27 cellular contexts compared by ENCODE assay signal in the genomic region with DNA sequence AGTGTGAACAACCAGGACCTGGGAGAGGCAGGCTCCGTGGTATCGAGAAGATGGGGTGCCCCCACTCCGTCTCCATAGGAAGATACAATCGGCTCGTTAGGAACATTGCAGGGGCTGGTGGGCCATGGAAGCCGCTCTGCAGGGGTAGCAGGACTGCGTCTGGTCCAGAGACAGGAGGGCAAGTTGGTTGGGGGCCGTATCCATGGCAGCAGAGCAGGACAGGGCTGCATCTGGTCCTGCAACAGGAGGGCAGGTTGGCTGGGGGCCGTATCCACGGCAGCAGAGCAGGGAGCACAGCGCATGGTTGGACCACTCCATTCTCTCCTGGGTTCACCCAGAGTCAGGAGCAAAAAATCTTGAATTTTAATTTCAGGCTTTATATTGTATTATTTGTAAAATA.
"Had no signal": no experiment of that assay in that cellular context is flagged by ENCODE, and none has a peak within 500 bp of the region (broad histone marks: within the 10 kb centered on the region; RNA-seq: fewer than 3 reads in every experiment).

No MANE protein-coding gene starts in this region.

- H3K27ac ChIP-seq: heart right ventricle, hepatocyte, left ventricle myocardium inferior, neural progenitor cell, ovary, right atrium auricular region, skin epidermis, stomach, testis, thyroid gland, transverse colon, upper lobe of left lung, vagina had no signal

- H3K27ac Mint-ChIP-seq: naive thymus-derived CD4-positive, alpha-beta T cell; nephron progenitor cell; neural progenitor cell; progenitor cell of endocrine pancreas had no signal

- H2AFZ ChIP-seq: hepatocyte, neural progenitor cell had no signal

- H3K4me1 ChIP-seq: transverse colon, upper lobe of left lung had no signal

- ATAC-seq: mucosa of descending colon; naive thymus-derived CD4-positive, alpha-beta T cell; right lobe of liver; stimulated activated naive B cell treated with anti-CD40 and anti-IgM and Interleukin-4, amounts not matched to agents 10 μg/mL and 1 μg/mL and 100 μg/mL, for 72 hours; stimulated activated naive CD8-positive, alpha-beta T cell treated with anti-CD3 and anti-CD28 coated beads, Interleukin-15, Interleukin-2, amounts not matched to agents 100 U/mL and 50 U/mL, for 24 hours had no signal

- DNase-seq: heart right ventricle; left ventricle myocardium inferior; mesendoderm; midbrain; mucosa of descending colon; naive thymus-derived CD4-positive, alpha-beta T cell; nephron progenitor cell; ovary; right lobe of liver; stimulated activated CD4-positive, alpha-beta T cell treated with anti-CD3 and anti-CD28 coated beads, Interleukin-12 subunit alpha, Interleukin-12 subunit beta, amount 100 ng/mL, for 4 hours; stimulated activated CD4-positive, alpha-beta T cell treated with anti-CD3 and anti-CD28 coated beads, Interleukin-15, amount 100 ng/mL, for 24 hours; stimulated activated CD4-positive, alpha-beta T cell treated with anti-CD3 and anti-CD28 coated beads, Interleukin-2, amount 100 ng/mL, for 24 hours; stimulated activated CD4-positive, alpha-beta T cell treated with anti-CD3 and anti-CD28 coated beads, Interleukin-4, amount 100 ng/mL, for 24 hours; stimulated activated naive B cell treated with anti-CD40 and anti-IgM and Interleukin-4, amounts not matched to agents 10 μg/mL and 1 μg/mL and 100 μg/mL, for 72 hours; stimulated activated naive CD8-positive, alpha-beta T cell treated with anti-CD3 and anti-CD28 coated beads, Interleukin-15, Interleukin-2, amounts not matched to agents 100 U/mL and 50 U/mL, for 24 hours; stomach; testis; thyroid gland; transverse colon; upper lobe of left lung had no signal

- H3K36me3 Mint-ChIP-seq: naive thymus-derived CD4-positive, alpha-beta T cell; neural progenitor cell had no signal

- H3K36me3 ChIP-seq: heart right ventricle, left ventricle myocardium inferior, neural progenitor cell, ovary, right atrium auricular region, right lobe of liver, stomach, thyroid gland, transverse colon, upper lobe of left lung, vagina had no signal

- H3K4me3 ChIP-seq: heart right ventricle, hepatocyte, left ventricle myocardium inferior, lung, mucosa of descending colon, neural progenitor cell, ovary, right atrium auricular region, right lobe of liver, skin epidermis, stomach, testis, thyroid gland, transverse colon, upper lobe of left lung, vagina had no signal

- H3K4me2 ChIP-seq: hepatocyte, neural progenitor cell had no signal

- H3K4me3 Mint-ChIP-seq: naive thymus-derived CD4-positive, alpha-beta T cell; nephron progenitor cell; neural progenitor cell; stimulated activated naive B cell treated with anti-CD40 and anti-IgM and Interleukin-4, amounts not matched to agents 10 μg/mL and 1 μg/mL and 100 μg/mL, for 72 hours had no signal

- H3K27me3 Mint-ChIP-seq: stimulated activated naive B cell treated with anti-CD40 and anti-IgM and Interleukin-4, amounts not matched to agents 10 μg/mL and 1 μg/mL and 100 μg/mL, for 72 hours had no signal

- H3K9me3 ChIP-seq: mucosa of descending colon, ovary, right atrium auricular region, right lobe of liver, stomach, testis, thyroid gland, transverse colon, upper lobe of left lung, vagina had no signal

- H3K9ac ChIP-seq: neural progenitor cell had no signal

- H3K9me3 Mint-ChIP-seq: nephron progenitor cell; neural progenitor cell; stimulated activated naive B cell treated with anti-CD40 and anti-IgM and Interleukin-4, amounts not matched to agents 10 μg/mL and 1 μg/mL and 100 μg/mL, for 72 hours had no signal

- H3K27me3 ChIP-seq: heart right ventricle, hepatocyte, neural progenitor cell, ovary, right atrium auricular region, right lobe of liver, stomach, testis, thyroid gland, transverse colon, upper lobe of left lung, vagina had no signal
